6 cellular contexts compared by ENCODE assay signal in genomic region chr12:113206802-113207201, GRCh38. TPM values are rescaled to one million over a fixed set of nuclear protein-coding genes. Genes with fewer than 3 reads are reported as not detected.
"Had no signal": no experiment of that assay in that cellular context is flagged by ENCODE, and none has a peak within 500 bp of the region (broad histone marks: within the 10 kb centered on the region; RNA-seq: fewer than 3 reads in every experiment).

No MANE protein-coding gene starts in this region.

RNA-seq across cellular contexts. Expression of gene CFAP73, which starts 57.3 kb away (rescaled TPM):
- total RNA-seq: activated CD8-positive, alpha-beta memory T cell treated with anti-CD3 and anti-CD28 coated beads, Interleukin-2, amount 10 ng/mL, durations not matched to agents 7 days and 5 days; mesothelial cell of epicardium; osteocyte; psoas muscle; right cardiac atrium; skeletal muscle tissue had no signal
